Comparison of ENCODE assay signal across 9 cellular contexts in the genomic region with DNA sequence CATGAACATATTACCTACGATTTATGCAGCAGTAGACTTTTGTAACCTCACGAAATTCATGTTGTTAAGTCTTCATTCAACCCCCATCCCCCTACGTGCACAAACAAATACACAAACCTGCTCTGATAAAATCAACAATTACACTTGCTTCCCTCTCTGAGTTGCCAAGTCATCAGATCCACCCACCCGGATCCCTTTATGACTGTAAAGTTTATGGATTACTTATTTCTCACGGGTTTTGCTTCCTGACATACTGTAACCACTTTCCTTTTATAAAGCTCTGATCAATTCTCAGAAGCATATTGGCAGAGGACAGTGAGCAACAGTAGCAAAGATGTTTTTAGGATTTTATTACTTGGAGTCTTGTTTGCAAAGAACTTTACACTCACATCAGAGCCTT.
A peak's percentile ranks its signal among the peaks of the same experiment; 100 is the strongest.
DNase-seq lines count a peak whose midpoint lies in the region; ATAC-seq and TF ChIP-seq lines count a peak whose summit lies in the region.
"Had no signal": no experiment of that assay in that cellular context is flagged by ENCODE, and none has a peak within 500 bp of the region (broad histone marks: within the 10 kb centered on the region; RNA-seq: fewer than 3 reads in every experiment).

No MANE protein-coding gene starts in this region.

- H3K27me3 ChIP-seq in A673 (replicated peaks; ENCODE audit: insufficient read depth, low read depth, low read length, poor library complexity) (no peaks in the 10 kb centered on the region), ascending aorta (no peaks in the 10 kb centered on the region)

- ATAC-seq in HG03108 (IDR thresholded peaks at IDR 0.05; ENCODE audit: unreplicated experiment): peak; percentile 55

- H3K27ac ChIP-seq in 22Rv1 (peak overlapping the region; percentile 66), A673 (ENCODE audit: low read depth, low read length, poor library complexity, severe bottlenecking) (no peak overlapping the region), ascending aorta (no peak overlapping the region)
- H3K27ac ChIP-seq: HL-60 had no signal

- peaks cover 70% of the 10 kb centered on the region for H3K4me1 Mint-ChIP-seq in activated naive CD8-positive, alpha-beta T cell (ENCODE audit: low read depth)

- intact Hi-C loops in A673 (cut with micrococcal nuclease; ENCODE audit: unreplicated experiment) (no loop called here), ascending aorta (cut with DNase I) (loop anchor here (5.0 kb wide), 1 partner anchor 70 kb away; a partner anchor contains a TSS)

- H3K4me3 ChIP-seq in A673 (ENCODE audit: low read depth, low read length, poor library complexity, severe bottlenecking) (no peak overlapping the region), ascending aorta (no peak overlapping the region)

- H3K9me3 ChIP-seq in A673 (ENCODE audit: low read depth, low read length, poor library complexity, severe bottlenecking) (no peaks in the 10 kb centered on the region), ascending aorta (no peaks in the 10 kb centered on the region)

- TF ChIP-seq CTCF in 22Rv1 (IDR thresholded peaks at IDR 0.05) (no peak), A673 (conservative IDR thresholded peaks at IDR 0.05; ENCODE audit: low read depth, low read length) (no peak), ascending aorta (IDR thresholded peaks at IDR 0.05) (no peak)

- H3K36me3 ChIP-seq in A673 (ENCODE audit: insufficient read depth, low read length, poor library complexity, severe bottlenecking) (no peaks in the 10 kb centered on the region), ascending aorta (no peaks in the 10 kb centered on the region)

- peaks cover 12% of the 10 kb centered on the region for H3K36me3 Mint-ChIP-seq in activated naive CD8-positive, alpha-beta T cell

- H3K27me3 Mint-ChIP-seq in activated naive CD8-positive, alpha-beta T cell: no peaks in the 10 kb centered on the region

- BruUV-seq in A673 (replicated peaks; lab: Mats Ljungman, UMichigan): no TSS peak

- no peaks in the 10 kb centered on the region for H3K9me3 Mint-ChIP-seq in activated naive CD8-positive, alpha-beta T cell (ENCODE audit: low read depth)

- DNase-seq in GM19238 (ENCODE audit: insufficient read length, low spot score) (peak; percentile 22), dermis blood vessel endothelial cell (no peak), cerebellum (ENCODE audit: low spot score) (no peak), A673 (ENCODE audit: low spot score) (no peak), ascending aorta (ENCODE audit: low spot score in 2 of 2) (no peak)

- peaks cover 19% of the 10 kb centered on the region for H3K4me1 ChIP-seq in A673 (ENCODE audit: insufficient read depth, low read length, poor library complexity, severe bottlenecking)
- peaks cover 0 to 4% of the 10 kb centered on the region in 2 donors for H3K4me1 ChIP-seq in ascending aorta

- H3K27ac Mint-ChIP-seq in activated naive CD8-positive, alpha-beta T cell: peak overlapping the region; percentile 47

- POLR2A ChIA-PET in A673 (lab: Charles Lee; ENCODE audit: low non-redundant PET): no interaction called here

- H3K4me3 Mint-ChIP-seq in activated naive CD8-positive, alpha-beta T cell: peak overlapping the region; percentile 50

- CTCF ChIA-PET in A673 (lab: Charles Lee): no interaction called here
